8 cellular contexts compared by ENCODE assay signal in genomic region chr14:91202234-91202974, GRCh38. TPM values are rescaled to one million over a fixed set of nuclear protein-coding genes. Genes with fewer than 3 reads are reported as not detected.
A peak's percentile ranks its signal among the peaks of the same experiment; 100 is the strongest.
DNase-seq lines count a peak whose midpoint lies in the region; FAIRE-seq and TF ChIP-seq lines count a peak whose summit lies in the region.

No MANE protein-coding gene starts in this region.

- H3K79me2 ChIP-seq in keratinocyte (ENCODE audit: control insufficient read depth, insufficient read depth, low read length): no peaks in the 10 kb centered on the region

- H3K27ac Mint-ChIP-seq in activated naive CD4-positive, alpha-beta T cell treated with anti-CD3 and anti-CD28 coated beads, Interleukin-2, amount 50 U/mL, for 24 hours: peak overlapping the region; percentile 86

- no peaks in the 10 kb centered on the region for H3K9me3 Mint-ChIP-seq in activated naive CD4-positive, alpha-beta T cell treated with anti-CD3 and anti-CD28 coated beads, Interleukin-2, amount 50 U/mL, for 24 hours

- H3K9ac ChIP-seq in keratinocyte (ENCODE audit: control insufficient read depth, extremely low read depth, insufficient read depth, low read length): no peak overlapping the region

- H3K4me2 ChIP-seq in keratinocyte (ENCODE audit: control insufficient read depth, extremely low read depth, insufficient read depth, low read depth, low read length): peak overlapping the region; percentile 24

- peak overlapping the region in 1 of 5 donors; percentile 54 for H3K27ac ChIP-seq in adrenal gland
- peak overlapping the region; percentile 13 for H3K27ac ChIP-seq in keratinocyte (ENCODE audit: control insufficient read depth, insufficient read depth, low read length)
- H3K27ac ChIP-seq in vagina: peak overlapping the region; percentile 14

- no peaks in the 10 kb centered on the region for H3K9me1 ChIP-seq in keratinocyte (ENCODE audit: control insufficient read depth, extremely low read depth, insufficient read depth, low read length)

- H3K4me3 ChIP-seq in adrenal gland: no peak overlapping the region
- H3K4me3 ChIP-seq in keratinocyte (ENCODE audit: control insufficient read depth in 2 of 3, extremely low read depth in 1 of 3, insufficient read depth in 2 of 3, low read depth in 1 of 3, low read length in 3 of 3): no peak overlapping the region
- no peak overlapping the region for H3K4me3 ChIP-seq in vagina

- H3K4me1 ChIP-seq in adrenal gland (replicated peaks in 1 of 2) (no peaks in the 10 kb centered on the region), keratinocyte (ENCODE audit: control insufficient read depth, extremely low read depth, insufficient read depth, low read length) (peaks cover 10% of the 10 kb centered on the region), vagina (peaks cover 15% of the 10 kb centered on the region)

- H3K27me3 Mint-ChIP-seq in activated naive CD4-positive, alpha-beta T cell treated with anti-CD3 and anti-CD28 coated beads, Interleukin-2, amount 50 U/mL, for 24 hours: no peaks in the 10 kb centered on the region

- no peak for DNase-seq in activated naive CD4-positive, alpha-beta T cell treated with Interleukin-2 at 50 U/mL for 16 hours
- DNase-seq in adrenal gland (peak in 5 of 7 donors; percentile 19 to 66 (median 42)), keratinocyte (ENCODE audit: low read depth, low spot score) (no peak), vagina (ENCODE audit: extremely low spot score in 2 of 2) (no peak), NCI-H1105 (lab: John Stamatoyannopoulos, UW) (no peak), hepatic stellate cell (ENCODE audit: low spot score) (no peak), ACHN (no peak)

- in situ Hi-C loops in ACHN (cut with HindIII; ENCODE audit: low pct_ligation_motif_present, low pct_unique_long_range_greater_than_20kb, low sequenced_read_pairs): no loop called here

- TF ChIP-seq CTCF in adrenal gland (IDR thresholded peaks at IDR 0.05) (no peak), keratinocyte (optimal IDR thresholded peaks at IDR 0.05 in 1 of 3, IDR thresholded peaks at IDR 0.05 in 1 of 3, conservative IDR thresholded peaks at IDR 0.05 in 1 of 3; ENCODE audit: extremely low read depth in 1 of 3, insufficient read depth in 2 of 3, low read length in 3 of 3) (no peak), vagina (IDR thresholded peaks at IDR 0.05) (no peak)

- H3K9me3 ChIP-seq in adrenal gland (replicated peaks in 1 of 3) (no peaks in the 10 kb centered on the region), keratinocyte (ENCODE audit: control insufficient read depth, low read depth, low read length) (peaks cover 5% of the 10 kb centered on the region), vagina (no peaks in the 10 kb centered on the region)

- dilution Hi-C loops in keratinocyte (cut with MboI; ENCODE audit: extremely low pct_ligation_motif_present, low sequenced_read_pairs): no loop called here

- TF ChIP-seq POLR2A in adrenal gland (IDR thresholded peaks at IDR 0.05): no peak
- no peak for TF ChIP-seq POLR2A in vagina (IDR thresholded peaks at IDR 0.05)

- intact Hi-C loops in adrenal gland (cut with DNase I): no loop called here
- intact Hi-C loops in vagina (cut with DNase I): no loop called here

- H3K27me3 ChIP-seq in adrenal gland (no peaks in the 10 kb centered on the region), keratinocyte (ENCODE audit: control insufficient read depth, extremely low read depth, insufficient read depth, low read length) (no peaks in the 10 kb centered on the region), vagina (no peaks in the 10 kb centered on the region)

- H2AFZ ChIP-seq in keratinocyte (ENCODE audit: control insufficient read depth, low read length): peak overlapping the region; percentile 41

- FAIRE-seq in keratinocyte (lab: Jason Lieb, UNC): peak; percentile 52

- WGBS in adrenal gland, 4 donors: 77 to 84% (median 82%) methylated on average over 8 to 15 of the region's 15 CpGs

- peaks cover 47% of the 10 kb centered on the region for H3K4me1 Mint-ChIP-seq in activated naive CD4-positive, alpha-beta T cell treated with anti-CD3 and anti-CD28 coated beads, Interleukin-2, amount 50 U/mL, for 24 hours

- peaks cover 0 to 57% of the 10 kb centered on the region in 2 donors for H3K36me3 ChIP-seq in adrenal gland (replicated peaks in 1 of 2)
- peaks cover 14 to 19% of the 10 kb centered on the region in 2 experiments for H3K36me3 ChIP-seq in keratinocyte (ENCODE audit: control insufficient read depth in 2 of 2, extremely low read depth in 1 of 2, insufficient read depth in 2 of 2, low read length in 2 of 2)
- H3K36me3 ChIP-seq in vagina: peaks cover 0 to 57% of the 10 kb centered on the region in 2 donors

- H3K36me3 Mint-ChIP-seq in activated naive CD4-positive, alpha-beta T cell treated with anti-CD3 and anti-CD28 coated beads, Interleukin-2, amount 50 U/mL, for 24 hours: peaks cover 30% of the 10 kb centered on the region

- H4K20me1 ChIP-seq in keratinocyte (ENCODE audit: control insufficient read depth, extremely low read depth, insufficient read depth, low read length): no peaks in the 10 kb centered on the region

- H3K4me3 Mint-ChIP-seq in activated naive CD4-positive, alpha-beta T cell treated with anti-CD3 and anti-CD28 coated beads, Interleukin-2, amount 50 U/mL, for 24 hours: no peak overlapping the region

RNA-seq across cellular contexts. Expression of gene GPR68, which starts 42.1 kb away (rescaled TPM):
- 1 to 10 TPM in 3 of 8 donors, under 1 TPM in 4, not detected in 1; 0.29 to 4.5 (median 0.78) TPM for total RNA-seq in adrenal gland
- polyA plus RNA-seq in adrenal gland: 1 to 10 TPM; 1.0 to 1.8 (median 1.2) TPM
- polyA plus RNA-seq in keratinocyte: 1.2 to 5.7 TPM (median 2.3 TPM) in 3 replicates
- not detected for polyA plus RNA-seq in keratinocyte (2011; ENCODE audit: low read depth)
- 1.4 and 3.2 TPM in 2 replicates for polyA plus RNA-seq in keratinocyte (2011; cell fraction: cytosol; rRNA removed)
- polyA plus RNA-seq in keratinocyte (2011; cell fraction: nucleus; rRNA removed): 5.6 and 8.3 TPM in 2 replicates
- 0.47 and 2.7 TPM in 2 replicates for polyA plus RNA-seq in keratinocyte (2012; ENCODE audit: low replicate concordance)
- polyA minus RNA-seq in keratinocyte: 1.6 to 13.5 TPM (median 9.7 TPM) in 3 replicates
- 8.8 TPM for polyA minus RNA-seq in keratinocyte (2011; cell fraction: cytosol; rRNA and poly(A)+ RNA removed)
- 4.7 and 5.3 TPM in 2 replicates for polyA minus RNA-seq in keratinocyte (2011; cell fraction: nucleus; rRNA and poly(A)+ RNA removed)
- 4.2 TPM for total RNA-seq in vagina

Comparison
In these comparisons a context has a peak if more than half of its experiments do, and no peak if none do; other contexts are left out.
1. DNase-seq: peak in adrenal gland (5 of 7); none in activated naive CD4-positive, alpha-beta T cell treated with Interleukin-2 at 50 U/mL for 16 hours (single experiment), keratinocyte (single experiment), vagina (0 of 2), NCI-H1105 (single experiment), hepatic stellate cell (single experiment) and ACHN (single experiment).